In genomic region chr10:4990217-4990616, GRCh38 we compare ENCODE assay signal across 40 cellular contexts. TPM values are rescaled to one million over a fixed set of nuclear protein-coding genes. Genes with fewer than 3 reads are reported as not detected.
"Had no signal": no experiment of that assay in that cellular context is flagged by ENCODE, and none has a peak within 500 bp of the region (broad histone marks: within the 10 kb centered on the region; RNA-seq: fewer than 3 reads in every experiment).

No MANE protein-coding gene starts in this region.

- H3K36me3 Mint-ChIP-seq: activated naive CD4-positive, alpha-beta T cell treated with anti-CD3 and anti-CD28 coated beads, Interleukin-2, amount 10 ng/mL, durations not matched to agents 7 days and 5 days; activated naive CD4-positive, alpha-beta T cell treated with anti-CD3 and anti-CD28 coated beads, Interleukin-2, amount 50 U/mL, for 24 hours; activated naive CD4-positive, alpha-beta T cell treated with anti-CD3 and anti-CD28 coated beads, Interleukin-2, amount 50 U/mL, for 72 hours; activated naive CD8-positive, alpha-beta T cell treated with anti-CD3 and anti-CD28 coated beads for 36 hours; activated naive CD8-positive, alpha-beta T cell treated with anti-CD3 and anti-CD28 coated beads, Interleukin-2, amount 10 ng/mL, durations not matched to agents 7 days and 5 days had no signal

- ATAC-seq: activated naive CD4-positive, alpha-beta T cell treated with anti-CD3 and anti-CD28 coated beads, Interleukin-2, amount 50 U/mL, for 72 hours; activated naive CD8-positive, alpha-beta T cell treated with anti-CD3 and anti-CD28 coated beads, Interleukin-2, amount 50 U/mL, for 24 hours; activated T-cell treated with anti-CD3 and anti-CD28 coated beads, Interleukin-2, amount 50 U/mL, for 4 hours; activated T-cell treated with anti-CD3 and anti-CD28 coated beads, Interleukin-2, amount 50 U/mL, for 72 hours; activated T-helper 17 cell treated with anti-CD3 and anti-CD28 coated beads, Interleukin-2, amount 50 U/mL, for 72 hours; body of pancreas had no signal

- H3K4me1 Mint-ChIP-seq: activated naive CD4-positive, alpha-beta T cell treated with anti-CD3 and anti-CD28 coated beads, Interleukin-2, amount 10 ng/mL, durations not matched to agents 7 days and 5 days; activated naive CD4-positive, alpha-beta T cell treated with anti-CD3 and anti-CD28 coated beads, Interleukin-2, amount 50 U/mL, for 24 hours; activated naive CD8-positive, alpha-beta T cell treated with anti-CD3 and anti-CD28 coated beads for 36 hours; activated naive CD8-positive, alpha-beta T cell treated with anti-CD3 and anti-CD28 coated beads, Interleukin-2, amount 10 ng/mL, durations not matched to agents 7 days and 5 days; activated naive CD8-positive, alpha-beta T cell treated with anti-CD3 and anti-CD28 coated beads, Interleukin-2, amount 50 U/mL, for 24 hours; activated T-helper 17 cell treated with anti-CD3 and anti-CD28 coated beads, Interleukin-2, amount 50 U/mL, for 72 hours; brain; central memory CD8-positive, alpha-beta T cell had no signal

- H3K36me3 ChIP-seq: adrenal gland, ascending aorta, brain microvascular endothelial cell, breast epithelium, cardiac muscle cell had no signal

- H3K27me3 Mint-ChIP-seq: activated naive CD4-positive, alpha-beta T cell treated with anti-CD3 and anti-CD28 coated beads, Interleukin-2, amount 10 ng/mL, durations not matched to agents 7 days and 5 days; activated naive CD4-positive, alpha-beta T cell treated with anti-CD3 and anti-CD28 coated beads, Interleukin-2, amount 50 U/mL, for 24 hours; activated naive CD8-positive, alpha-beta T cell; activated naive CD8-positive, alpha-beta T cell treated with anti-CD3 and anti-CD28 coated beads for 36 hours; activated naive CD8-positive, alpha-beta T cell treated with anti-CD3 and anti-CD28 coated beads, Interleukin-2, amount 10 ng/mL, durations not matched to agents 7 days and 5 days; activated naive CD8-positive, alpha-beta T cell treated with anti-CD3 and anti-CD28 coated beads, Interleukin-2, amount 50 U/mL, for 24 hours; activated T-cell treated with anti-CD3 and anti-CD28 coated beads, Interleukin-2, amount 50 U/mL, for 24 hours had no signal

- H3K9me3 Mint-ChIP-seq: activated naive CD4-positive, alpha-beta T cell treated with anti-CD3 and anti-CD28 coated beads for 36 hours; activated naive CD4-positive, alpha-beta T cell treated with anti-CD3 and anti-CD28 coated beads, Interleukin-2, amount 10 ng/mL, durations not matched to agents 7 days and 5 days; activated naive CD4-positive, alpha-beta T cell treated with anti-CD3 and anti-CD28 coated beads, Interleukin-2, amount 50 U/mL, for 24 hours; activated naive CD4-positive, alpha-beta T cell treated with anti-CD3 and anti-CD28 coated beads, Interleukin-2, amount 50 U/mL, for 72 hours; activated naive CD8-positive, alpha-beta T cell treated with anti-CD3 and anti-CD28 coated beads for 36 hours; activated naive CD8-positive, alpha-beta T cell treated with anti-CD3 and anti-CD28 coated beads, Interleukin-2, amount 10 ng/mL, durations not matched to agents 7 days and 5 days; activated naive CD8-positive, alpha-beta T cell treated with anti-CD3 and anti-CD28 coated beads, Interleukin-2, amount 50 U/mL, for 24 hours; activated T-cell treated with anti-CD3 and anti-CD28 coated beads, Interleukin-2, amount 50 U/mL, for 24 hours; activated T-cell treated with anti-CD3 and anti-CD28 coated beads, Interleukin-2, amount 50 U/mL, for 4 hours; activated T-cell treated with anti-CD3 and anti-CD28 coated beads, Interleukin-2, amount 50 U/mL, for 72 hours; activated T-helper 1 cell treated with anti-CD3 and anti-CD28 coated beads, Interleukin-12 subunit alpha, Interleukin-12 subunit beta, Interleukin-2, Interleukin-4 antibody, amounts not matched to agents 30 ng/mL and 10 ng/mL and 1 ng/mL, durations not matched to agents 14 hours and 24 hours and 36 hours; activated T-helper 17 cell treated with anti-CD3 and anti-CD28 coated beads, Interleukin-2, amount 50 U/mL, for 72 hours; activated T-helper 2 cell treated with anti-CD3 and anti-CD28 coated beads, Interferon-gamma antibody, Interleukin-2, Interleukin-4, amounts not matched to agents 10 μg/mL and 5 μg/mL and 100 μg/mL, durations not matched to agents 14 hours and 24 hours and 36 hours; brain; central memory CD8-positive, alpha-beta T cell had no signal

- H3K27me3 ChIP-seq: adrenal gland, ascending aorta, body of pancreas, brain microvascular endothelial cell, breast epithelium, cardiac muscle cell had no signal

- DNase-seq: activated effector memory CD4-positive, alpha-beta T cell treated with anti-CD3 and anti-CD28 coated beads, Interleukin-2, amount 50 U/mL, for 16 hours; activated effector memory CD4-positive, alpha-beta T cell treated with Interleukin-2 at 50 U/mL for 16 hours; activated gamma-delta T cell; activated gamma-delta T cell treated with Interleukin-2 at 50 U/mL for 16 hours; activated naive CD4-positive, alpha-beta T cell; activated naive CD4-positive, alpha-beta T cell treated with anti-CD3 and anti-CD28 coated beads for 36 hours; activated naive CD4-positive, alpha-beta T cell treated with anti-CD3 and anti-CD28 coated beads, Interleukin-2, amount 10 ng/mL, durations not matched to agents 7 days and 5 days; activated naive CD4-positive, alpha-beta T cell treated with anti-CD3 and anti-CD28 coated beads, Interleukin-2, amount 50 U/mL, for 16 hours; activated naive CD4-positive, alpha-beta T cell treated with Interleukin-2 at 50 U/mL for 16 hours; activated naive CD8-positive, alpha-beta T cell treated with anti-CD3 and anti-CD28 coated beads for 36 hours; activated naive CD8-positive, alpha-beta T cell treated with anti-CD3 and anti-CD28 coated beads, Interleukin-2, amount 10 ng/mL, durations not matched to agents 7 days and 5 days; activated naive CD8-positive, alpha-beta T cell treated with anti-CD3 and anti-CD28 coated beads, Interleukin-2, amount 50 U/mL, for 24 hours; activated T-cell treated with anti-CD3 and anti-CD28 coated beads, Interleukin-2, amount 50 U/mL, for 1 hour; activated T-cell treated with anti-CD3 and anti-CD28 coated beads, Interleukin-2, amount 50 U/mL, for 24 hours; activated T-cell treated with anti-CD3 and anti-CD28 coated beads, Interleukin-2, amount 50 U/mL, for 4 hours; activated T-cell treated with anti-CD3 and anti-CD28 coated beads, Interleukin-2, amount 50 U/mL, for 48 hours; activated T-cell treated with anti-CD3 and anti-CD28 coated beads, Interleukin-2, amount 50 U/mL, for 72 hours; adrenal gland; amniotic stem cell; amygdala; anterior cingulate cortex; aorta; body of pancreas; brain microvascular endothelial cell; caudate nucleus; central memory CD4-positive, alpha-beta T cell; cerebellar nuclear complex had no signal

- H3K4me3 ChIP-seq: adrenal gland, ascending aorta, body of pancreas, breast epithelium, cardiac muscle cell had no signal

- H3K27ac ChIP-seq: adrenal gland, ascending aorta, body of pancreas, brain microvascular endothelial cell, breast epithelium, cardiac muscle cell had no signal

- H3K9me3 ChIP-seq: adrenal gland, ascending aorta, body of pancreas, breast epithelium had no signal

- H3K4me3 Mint-ChIP-seq: activated naive CD4-positive, alpha-beta T cell treated with anti-CD3 and anti-CD28 coated beads for 36 hours; activated naive CD4-positive, alpha-beta T cell treated with anti-CD3 and anti-CD28 coated beads, Interleukin-2, amount 10 ng/mL, durations not matched to agents 7 days and 5 days; activated naive CD4-positive, alpha-beta T cell treated with anti-CD3 and anti-CD28 coated beads, Interleukin-2, amount 50 U/mL, for 24 hours; activated naive CD8-positive, alpha-beta T cell; activated naive CD8-positive, alpha-beta T cell treated with anti-CD3 and anti-CD28 coated beads for 36 hours; activated naive CD8-positive, alpha-beta T cell treated with anti-CD3 and anti-CD28 coated beads, Interleukin-2, amount 10 ng/mL, durations not matched to agents 7 days and 5 days; activated naive CD8-positive, alpha-beta T cell treated with anti-CD3 and anti-CD28 coated beads, Interleukin-2, amount 50 U/mL, for 24 hours; activated T-cell treated with anti-CD3 and anti-CD28 coated beads, Interleukin-2, amount 50 U/mL, for 24 hours; activated T-cell treated with anti-CD3 and anti-CD28 coated beads, Interleukin-2, amount 50 U/mL, for 4 hours; activated T-cell treated with anti-CD3 and anti-CD28 coated beads, Interleukin-2, amount 50 U/mL, for 72 hours; activated T-helper 1 cell treated with anti-CD3 and anti-CD28 coated beads, Interleukin-12 subunit alpha, Interleukin-12 subunit beta, Interleukin-2, Interleukin-4 antibody, amounts not matched to agents 30 ng/mL and 10 ng/mL and 1 ng/mL, durations not matched to agents 14 hours and 24 hours and 36 hours; activated T-helper 17 cell treated with anti-CD3 and anti-CD28 coated beads, Interleukin-2, amount 50 U/mL, for 72 hours; brain; central memory CD8-positive, alpha-beta T cell had no signal

- H3K4me1 ChIP-seq: adrenal gland, breast epithelium had no signal

- FAIRE-seq: astrocyte, bronchial epithelial cell had no signal

- H3K27ac Mint-ChIP-seq: activated naive CD4-positive, alpha-beta T cell treated with anti-CD3 and anti-CD28 coated beads for 36 hours; activated naive CD4-positive, alpha-beta T cell treated with anti-CD3 and anti-CD28 coated beads, Interleukin-2, amount 10 ng/mL, durations not matched to agents 7 days and 5 days; activated naive CD4-positive, alpha-beta T cell treated with anti-CD3 and anti-CD28 coated beads, Interleukin-2, amount 50 U/mL, for 24 hours; activated naive CD4-positive, alpha-beta T cell treated with anti-CD3 and anti-CD28 coated beads, Interleukin-2, amount 50 U/mL, for 72 hours; activated naive CD8-positive, alpha-beta T cell; activated naive CD8-positive, alpha-beta T cell treated with anti-CD3 and anti-CD28 coated beads for 36 hours; activated naive CD8-positive, alpha-beta T cell treated with anti-CD3 and anti-CD28 coated beads, Interleukin-2, amount 10 ng/mL, durations not matched to agents 7 days and 5 days; activated naive CD8-positive, alpha-beta T cell treated with anti-CD3 and anti-CD28 coated beads, Interleukin-2, amount 50 U/mL, for 24 hours; activated T-cell treated with anti-CD3 and anti-CD28 coated beads, Interleukin-2, amount 50 U/mL, for 24 hours; activated T-cell treated with anti-CD3 and anti-CD28 coated beads, Interleukin-2, amount 50 U/mL, for 72 hours; activated T-helper 1 cell treated with anti-CD3 and anti-CD28 coated beads, Interleukin-12 subunit alpha, Interleukin-12 subunit beta, Interleukin-2, Interleukin-4 antibody, amounts not matched to agents 30 ng/mL and 10 ng/mL and 1 ng/mL, durations not matched to agents 14 hours and 24 hours and 36 hours; activated T-helper 17 cell treated with anti-CD3 and anti-CD28 coated beads, Interleukin-2, amount 50 U/mL, for 72 hours; activated T-helper 2 cell treated with anti-CD3 and anti-CD28 coated beads, Interferon-gamma antibody, Interleukin-2, Interleukin-4, amounts not matched to agents 10 μg/mL and 5 μg/mL and 100 μg/mL, durations not matched to agents 14 hours and 24 hours and 36 hours; brain had no signal

RNA-seq across cellular contexts. Expression of gene AKR1C2, which starts 13.4 kb away (rescaled TPM):
- total RNA-seq: activated naive CD4-positive, alpha-beta T cell treated with anti-CD3 and anti-CD28 coated beads, Interleukin-2, amount 50 U/mL, for 72 hours; activated naive CD8-positive, alpha-beta T cell treated with anti-CD3 and anti-CD28 coated beads for 36 hours; activated naive CD8-positive, alpha-beta T cell treated with anti-CD3 and anti-CD28 coated beads, Interleukin-2, amount 10 ng/mL, durations not matched to agents 7 days and 5 days; activated T-helper 1 cell treated with anti-CD3 and anti-CD28 coated beads, Interleukin-12 subunit alpha, Interleukin-12 subunit beta, Interleukin-2, Interleukin-4 antibody, amounts not matched to agents 30 ng/mL and 10 ng/mL and 1 ng/mL, durations not matched to agents 14 hours and 24 hours and 36 hours; activated T-helper 17 cell treated with anti-CD3 and anti-CD28 coated beads, Interleukin-2, amount 50 U/mL, for 72 hours; activated T-helper 2 cell treated with anti-CD3 and anti-CD28 coated beads, Interferon-gamma antibody, Interleukin-2, Interleukin-4, amounts not matched to agents 10 μg/mL and 5 μg/mL and 100 μg/mL, durations not matched to agents 14 hours and 24 hours and 36 hours had no signal
